8 cellular contexts compared by ENCODE assay signal in genomic region chr11:103035656-103036434, GRCh38. TPM values are rescaled to one million over a fixed set of nuclear protein-coding genes. Genes with fewer than 3 reads are reported as not detected.
DNase-seq lines count a peak whose midpoint lies in the region; ATAC-seq, FAIRE-seq and TF ChIP-seq lines count a peak whose summit lies in the region.

No MANE protein-coding gene starts in this region.

- no peak overlapping the region for H3K4me3 ChIP-seq in MM.1S (ENCODE audit: low read length)
- no peak overlapping the region for H3K4me3 ChIP-seq in K562
- H3K4me3 ChIP-seq in keratinocyte (ENCODE audit: control insufficient read depth in 2 of 3, extremely low read depth in 1 of 3, insufficient read depth in 2 of 3, low read depth in 1 of 3, low read length in 3 of 3), result no peak overlapping the region

- FAIRE-seq in K562 (lab: Jason Lieb, UNC), result peak; percentile 81
- FAIRE-seq in keratinocyte (lab: Jason Lieb, UNC), result peak; percentile 70

- H3K27ac ChIP-seq in MM.1S (ENCODE audit: low read length) (no peak overlapping the region), K562 (ENCODE audit: extremely low read depth, low read depth, low read length) (no peak overlapping the region; the same call in 2 of the 3 replicates), keratinocyte (ENCODE audit: control insufficient read depth, insufficient read depth, low read length) (no peak overlapping the region)

- H3K9me3 ChIP-seq in MM.1S (replicated peaks; ENCODE audit: insufficient read depth, low read length) (no peaks in the 10 kb centered on the region), K562 (replicated peaks; ENCODE audit: control insufficient read depth, insufficient read depth, low read depth, low read length) (no peaks in the 10 kb centered on the region), keratinocyte (ENCODE audit: control insufficient read depth, low read depth, low read length) (no peaks in the 10 kb centered on the region)

- dilution Hi-C loops in keratinocyte (cut with MboI; ENCODE audit: extremely low pct_ligation_motif_present, low sequenced_read_pairs), result no loop called here

- CTCF ChIA-PET in K562 (lab: Yijun Ruan, JAX; ENCODE audit: low intra/inter-chr PET ratio), result no interaction called here

- H3K9ac ChIP-seq in MM.1S (ENCODE audit: low read length), result no peak overlapping the region
- no peak overlapping the region for H3K9ac ChIP-seq in K562 (ENCODE audit: insufficient read depth in 1 of 2, low read depth in 2 of 2, low read length in 2 of 2)
- H3K9ac ChIP-seq in keratinocyte (ENCODE audit: control insufficient read depth, extremely low read depth, insufficient read depth, low read length), result no peak overlapping the region

- H2AFZ ChIP-seq in MM.1S (ENCODE audit: low read length) (0 out of 2 replicates have a peak overlapping the region, but pooled peaks have one; percentile 2), K562 (ENCODE audit: low read depth, low read length) (peak overlapping the region; percentile 61), keratinocyte (ENCODE audit: control insufficient read depth, low read length) (peak overlapping the region; percentile 63)

- WGBS in K562 (ENCODE audit: insufficient coverage, low coverage, missing lambda C conversion rate), result 6% methylated on average over 4 of the region's 4 CpGs

- H3K9me1 ChIP-seq in K562 (ENCODE audit: control insufficient read depth, insufficient read depth, low read length) (no peaks in the 10 kb centered on the region), keratinocyte (ENCODE audit: control insufficient read depth, extremely low read depth, insufficient read depth, low read length) (no peaks in the 10 kb centered on the region)

- peak; percentile 50; the same call in 1 of the 2 replicates for TF ChIP-seq CTCF in GM12874 (IDR thresholded peaks at IDR 0.05; ENCODE audit: insufficient read depth, low read depth, low read length)
- peak; percentile 76 for TF ChIP-seq CTCF in MM.1S (IDR thresholded peaks at IDR 0.05; ENCODE audit: low read length)
- TF ChIP-seq CTCF in K562 (IDR thresholded peaks at IDR 0.05 in 2 of 3, conservative IDR thresholded peaks at IDR 0.05 in 1 of 3; ENCODE audit: insufficient read depth in 2 of 3, low read depth in 1 of 3, low read length in 3 of 3), result peak; percentile 37 to 64 (median 64); a peak in 5 of 6 replicates
- TF ChIP-seq CTCF in keratinocyte (optimal IDR thresholded peaks at IDR 0.05 in 1 of 3, IDR thresholded peaks at IDR 0.05 in 1 of 3, conservative IDR thresholded peaks at IDR 0.05 in 1 of 3; ENCODE audit: extremely low read depth in 1 of 3, insufficient read depth in 2 of 3, low read length in 3 of 3), result peak in 2 of 3 experiments; percentile 40 to 66

- H4K20me1 ChIP-seq in MM.1S (ENCODE audit: insufficient read depth, low read length) (no peaks in the 10 kb centered on the region), K562 (replicated peaks; ENCODE audit: control insufficient read depth, insufficient read depth, low read length) (no peaks in the 10 kb centered on the region), keratinocyte (ENCODE audit: control insufficient read depth, extremely low read depth, insufficient read depth, low read length) (no peaks in the 10 kb centered on the region)

- no peak for TF ChIP-seq EP300 in K562 (IDR thresholded peaks at IDR 0.05; ENCODE audit: low read length)

- TF ChIP-seq RAD21 in K562 (CRISPR knock-in tag; conservative IDR thresholded peaks at IDR 0.05 in 1 of 2, IDR thresholded peaks at IDR 0.05 in 1 of 2), result peak; percentile 55 to 66

- in situ Hi-C loops in ACHN (cut with HindIII; ENCODE audit: low pct_ligation_motif_present, low pct_unique_long_range_greater_than_20kb, low sequenced_read_pairs), result no loop called here
- in situ Hi-C loops in K562 (cut with MboI), result no loop called here

- no peaks in the 10 kb centered on the region for H3K9me2 ChIP-seq in MM.1S (replicated peaks; ENCODE audit: insufficient read depth, low read length)

- H3F3A ChIP-seq in MM.1S (ENCODE audit: insufficient read depth, low read length), result no peaks in the 10 kb centered on the region

- POLR2A ChIA-PET in K562 (lab: Yijun Ruan, JAX), result no interaction called here

- H3K4me1 ChIP-seq in MM.1S (ENCODE audit: low read length) (no peaks in the 10 kb centered on the region), K562 (replicated peaks in 1 of 2; ENCODE audit: control insufficient read depth in 2 of 2, insufficient read depth in 2 of 2, low read length in 2 of 2) (no peaks in the 10 kb centered on the region), keratinocyte (ENCODE audit: control insufficient read depth, extremely low read depth, insufficient read depth, low read length) (peaks cover 3% of the 10 kb centered on the region)

- H3K36me3 ChIP-seq in MM.1S (replicated peaks; ENCODE audit: insufficient read depth, low read length), result no peaks in the 10 kb centered on the region
- no peaks in the 10 kb centered on the region for H3K36me3 ChIP-seq in K562 (ENCODE audit: control insufficient read depth, insufficient read depth, low read length)
- H3K36me3 ChIP-seq in keratinocyte (ENCODE audit: control insufficient read depth in 2 of 2, extremely low read depth in 1 of 2, insufficient read depth in 2 of 2, low read length in 2 of 2), result no peaks in the 10 kb centered on the region

- TF ChIP-seq POLR2A in K562 (conservative IDR thresholded peaks at IDR 0.05), result no peak

- intact Hi-C loops in K562 (cut with micrococcal nuclease), result loop anchor here (5.0 to 10.0 kb wide), 4 partner anchors 156 to 569 kb away; no protein-coding TSS in a partner anchor

- no peaks in the 10 kb centered on the region for H3K79me2 ChIP-seq in MM.1S (ENCODE audit: low read length)
- no peaks in the 10 kb centered on the region for H3K79me2 ChIP-seq in K562 (ENCODE audit: control insufficient read depth, insufficient read depth, low read length)
- no peaks in the 10 kb centered on the region for H3K79me2 ChIP-seq in keratinocyte (ENCODE audit: control insufficient read depth, insufficient read depth, low read length)

- H3K27me3 ChIP-seq in MM.1S (replicated peaks; ENCODE audit: insufficient read depth, low read length) (no peaks in the 10 kb centered on the region), K562 (ENCODE audit: control insufficient read depth in 2 of 2, insufficient read depth in 2 of 2, low read length in 2 of 2) (no peaks in the 10 kb centered on the region), keratinocyte (ENCODE audit: control insufficient read depth, extremely low read depth, insufficient read depth, low read length) (no peaks in the 10 kb centered on the region)

- peak; percentile 98 for ATAC-seq in HG02588 (IDR thresholded peaks at IDR 0.05; ENCODE audit: unreplicated experiment)
- ATAC-seq in K562, result peak; percentile 93
- ATAC-seq in stimulated activated naive CD8-positive, alpha-beta T cell treated with anti-CD3 and anti-CD28 coated beads, Interleukin-15, Interleukin-2, amounts not matched to agents 100 U/mL and 50 U/mL, for 24 hours, result peak; percentile 81

- H3K4me2 ChIP-seq in MM.1S (ENCODE audit: low read depth, low read length), result 0 out of 2 replicates have a peak overlapping the region, but pooled peaks have one; percentile 12
- no peak overlapping the region for H3K4me2 ChIP-seq in K562 (ENCODE audit: insufficient read depth, low read length)
- H3K4me2 ChIP-seq in keratinocyte (ENCODE audit: control insufficient read depth, extremely low read depth, insufficient read depth, low read depth, low read length), result no peak overlapping the region

- DNase-seq in ACHN (peak; percentile 78), MM.1S (peak; percentile 76), SK-N-DZ (ENCODE audit: low spot score) (peak; percentile 35), K562 (ENCODE audit: extremely low read depth in 1 of 4, low spot score in 3 of 4) (peak; percentile 36 to 72 (median 44)), keratinocyte (ENCODE audit: low read depth, low spot score) (peak; percentile 68)
- peak; percentile 37 for DNase-seq in stimulated activated naive CD8-positive, alpha-beta T cell treated with anti-CD3 and anti-CD28 coated beads, Interleukin-15, Interleukin-2, amounts not matched to agents 100 U/mL and 50 U/mL, for 24 hours

- no TSS peak for BruUV-seq in K562 (replicated peaks; lab: Mats Ljungman, UMichigan)

RNA-seq across cellular contexts. Expression of gene DCUN1D5, which starts 56.1 kb away (rescaled TPM):
- polyA plus RNA-seq in SK-N-DZ (2014; cell fraction: cytosol; rRNA removed), result 46.7 and 57.0 TPM in 2 replicates
- polyA plus RNA-seq in SK-N-DZ (2014; cell fraction: nucleus; rRNA removed), result 29.1 and 37.9 TPM in 2 replicates
- total RNA-seq in K562 (2011; cell fraction: chromatin; rRNA removed; ENCODE audit: low replicate concordance), result 19.9 and 20.0 TPM in 2 replicates
- 29.3 and 32.9 TPM in 2 replicates for total RNA-seq in K562 (2011; cell fraction: nucleolus; rRNA removed)
- total RNA-seq in K562 (2011; cell fraction: nucleoplasm; rRNA removed), result 24.1 and 31.0 TPM in 2 replicates
- 202 and 242 TPM in 2 replicates for total RNA-seq in K562 (2014; rRNA removed)
- 132 and 149 TPM in 2 replicates for total RNA-seq in K562 (2014; rRNA removed; fragmentation: Illumina TruSeq; extraction: Trizol)
- total RNA-seq in K562 (2015; rRNA removed; fragmentation: Illumina TruSeq; extraction: Trizol), result 105 and 115 TPM in 2 replicates
- 97.2 and 100 TPM in 2 replicates for total RNA-seq in K562 (2021)
- 102 and 161 TPM in 2 replicates for polyA plus RNA-seq in K562 (2011; rRNA removed)
- 74.9 and 88.7 TPM in 2 replicates for polyA plus RNA-seq in K562 (2011; cell fraction: cytosol; rRNA removed)
- polyA plus RNA-seq in K562 (2011; cell fraction: nucleus; rRNA removed), result 34.6 and 42.4 TPM in 2 replicates
- polyA plus RNA-seq in K562 (2012), result 68.3 and 115 TPM in 2 replicates
- polyA plus RNA-seq in K562 (2014; fragmentation: Illumina TruSeq; extraction: Trizol), result 82.7 and 93.3 TPM in 2 replicates
- polyA plus RNA-seq in K562 (2014; fragmentation: Nextera tagmentation; extraction: Ambion mirVana), result 10 to 100 TPM; 38.4 to 39.1 TPM
- 175 and 178 TPM in 2 replicates for polyA plus RNA-seq in K562 (2014; rRNA removed)
- polyA minus RNA-seq in K562 (2011; rRNA and poly(A)+ RNA removed), result 65.9 and 73.0 TPM in 2 replicates
- polyA minus RNA-seq in K562 (2011; cell fraction: cytosol; rRNA and poly(A)+ RNA removed), result 42.4 and 46.6 TPM in 2 replicates
- 29.9 and 36.7 TPM in 2 replicates for polyA minus RNA-seq in K562 (2011; cell fraction: nucleus; rRNA and poly(A)+ RNA removed)
- polyA plus RNA-seq in keratinocyte, result 52.1 to 95.6 TPM (median 64.0 TPM) in 3 replicates
- polyA plus RNA-seq in keratinocyte (2011; ENCODE audit: low read depth), result 31.2 TPM
- 66.6 and 98.8 TPM in 2 replicates for polyA plus RNA-seq in keratinocyte (2011; cell fraction: cytosol; rRNA removed)
- 42.0 and 51.3 TPM in 2 replicates for polyA plus RNA-seq in keratinocyte (2011; cell fraction: nucleus; rRNA removed)
- 57.3 and 78.7 TPM in 2 replicates for polyA plus RNA-seq in keratinocyte (2012; ENCODE audit: low replicate concordance)
- 7.1 to 31.2 TPM (median 11.6 TPM) in 3 replicates for polyA minus RNA-seq in keratinocyte
- 42.0 TPM for polyA minus RNA-seq in keratinocyte (2011; cell fraction: cytosol; rRNA and poly(A)+ RNA removed)
- 18.9 and 21.1 TPM in 2 replicates for polyA minus RNA-seq in keratinocyte (2011; cell fraction: nucleus; rRNA and poly(A)+ RNA removed)

Comparison
In these comparisons a context has a peak if more than half of its experiments do, and no peak if none do; other contexts are left out.
1. H2AFZ ChIP-seq: peak in every context shown above with its lines; median percentile 63 in keratinocyte; 61 in K562; 2 in MM.1S.